ENCODE assay signal across 17 cellular contexts in the genomic region with DNA sequence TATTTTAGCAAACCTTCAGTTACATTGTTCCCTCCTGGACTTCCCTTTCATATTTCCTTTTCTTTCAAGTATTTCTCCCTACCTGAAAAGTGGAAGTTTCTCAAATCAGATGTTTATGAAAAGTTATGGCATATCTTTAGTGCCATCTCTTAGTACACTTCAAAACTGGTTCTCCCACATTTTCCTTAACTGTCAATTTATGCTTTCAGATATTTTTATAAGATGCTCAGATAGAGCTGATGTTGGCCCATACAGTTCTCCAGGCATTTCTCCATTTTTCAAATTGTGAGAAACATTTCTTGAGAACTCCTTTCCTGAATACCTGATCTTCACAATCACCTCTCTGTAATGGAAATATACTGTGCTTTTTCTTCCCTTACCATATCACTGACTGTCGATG. TPM values are rescaled to one million over a fixed set of nuclear protein-coding genes. Genes with fewer than 3 reads are reported as not detected.
DNase-seq lines count a peak whose midpoint lies in the region; ATAC-seq and TF ChIP-seq lines count a peak whose summit lies in the region.
"Had no signal": no experiment of that assay in that cellular context is flagged by ENCODE, and none has a peak within 500 bp of the region (broad histone marks: within the 10 kb centered on the region; RNA-seq: fewer than 3 reads in every experiment).

No MANE protein-coding gene starts in this region.

- H3K27me3 ChIP-seq in ovary, result no peaks in the 10 kb centered on the region
- H3K27me3 ChIP-seq: stomach had no signal

- H3K27me3 Mint-ChIP-seq in T-helper 17 cell, result no peaks in the 10 kb centered on the region

- TF ChIP-seq EP300 in ovary (IDR thresholded peaks at IDR 0.05), result no peak

- intact Hi-C loops in left colon (cut with DNase I, micrococcal nuclease), result no loop called here
- intact Hi-C loops in ovary (cut with DNase I), result no loop called here

- DNase-seq in T-helper 17 cell, result no peak
- DNase-seq in left colon, result no peak
- no peak for DNase-seq in NCI-H510A treated with DMSO at 0.1 percent for 48 hours (lab: John Stamatoyannopoulos, UW)
- no peak for DNase-seq in ovary
- no peak for DNase-seq in stimulated activated naive CD4-positive, alpha-beta T cell (lab: John Stamatoyannopoulos, UW)
- DNase-seq: activated naive CD4-positive, alpha-beta T cell treated with anti-CD3 and anti-CD28 coated beads, Interleukin-2, amount 50 U/mL, for 16 hours; AML-193; effector memory CD4-positive, alpha-beta T cell; hypothalamus; mucosa of descending colon; NCI-H1694; NCI-H524 treated with DMSO at 0.1 percent for 48 hours; stomach had no signal

- no peak overlapping the region for H3K27ac ChIP-seq in ovary
- H3K27ac ChIP-seq: stomach had no signal

- no peaks in the 10 kb centered on the region for H3K4me1 ChIP-seq in ovary (ENCODE audit: insufficient read depth)
- H3K4me1 ChIP-seq: stomach had no signal

- no peak overlapping the region for H3K4me3 ChIP-seq in ovary
- H3K4me3 ChIP-seq: mucosa of descending colon, stomach had no signal

- no peak for TF ChIP-seq CTCF in ovary (IDR thresholded peaks at IDR 0.05)

- H3K4me3 Mint-ChIP-seq in T-helper 17 cell, result no peak overlapping the region

- 71 to 91% (median 83%) methylated on average over 1 of the region's 1 CpG for WGBS in ovary, 3 donors

- no peaks in the 10 kb centered on the region for H3K36me3 Mint-ChIP-seq in T-helper 17 cell (ENCODE audit: low read depth)

- H3K27ac Mint-ChIP-seq in T-helper 17 cell, result peak overlapping the region; percentile 21

- ATAC-seq in GM18873 (IDR thresholded peaks at IDR 0.05; ENCODE audit: low FRiP score, unreplicated experiment) (peak; percentile 4), GM21381 (IDR thresholded peaks at IDR 0.05; ENCODE audit: unreplicated experiment) (peak; percentile 14), HG02973 (IDR thresholded peaks at IDR 0.05; ENCODE audit: unreplicated experiment) (peak; percentile 5), T-helper 17 cell (no peak), left colon (no peak)
- ATAC-seq: mucosa of descending colon, Panc1 had no signal

- H3K4me1 Mint-ChIP-seq in T-helper 17 cell, result peaks cover 6% of the 10 kb centered on the region

- H3K9me3 ChIP-seq in T-helper 17 cell (ENCODE audit: control insufficient read depth, low read length, poor library complexity, severe bottlenecking) (no peaks in the 10 kb centered on the region), ovary (no peaks in the 10 kb centered on the region)
- H3K9me3 ChIP-seq: mucosa of descending colon, stomach had no signal

- no peaks in the 10 kb centered on the region for H3K36me3 ChIP-seq in ovary
- H3K36me3 ChIP-seq: stomach had no signal

- no peak for TF ChIP-seq POLR2A in ovary (IDR thresholded peaks at IDR 0.05)

RNA-seq across cellular contexts. Expression of a gene that starts 32.5 kb away (rescaled TPM):
- total RNA-seq in T-helper 17 cell, result 10 to 100 TPM; 10.4 to 15.2 TPM
- 10 to 100 TPM; 35.2 to 43.8 TPM for total RNA-seq in left colon
- total RNA-seq in ovary, result 10 to 100 TPM; 16.5 to 27.0 (median 19.9) TPM
- polyA plus RNA-seq in ovary, result 10 to 100 TPM in 1 of 2 donors, 1 to 10 TPM in 1; 9.1 to 12.1 TPM

RNA-seq across cellular contexts. Expression of a gene that starts 53.8 kb away (rescaled TPM):
- 1 to 10 TPM; 2.8 to 3.7 TPM for total RNA-seq in T-helper 17 cell
- 1 to 10 TPM; 1.6 to 1.8 TPM for total RNA-seq in left colon
- total RNA-seq in ovary, result 1 to 10 TPM; 1.0 to 2.5 (median 2.0) TPM
- polyA plus RNA-seq in ovary, result 1 to 10 TPM; 2.4 to 4.9 TPM

Comparison
In these comparisons a context has a peak if more than half of its experiments do, and no peak if none do; other contexts are left out.
1. ATAC-seq: peak in GM18873 (single experiment), GM21381 (single experiment) and HG02973 (single experiment); none in T-helper 17 cell (single experiment) and left colon (single experiment).